7 cellular contexts compared by ENCODE assay signal in genomic region chr6:50128420-50129005, GRCh38.
DNase-seq lines count a peak whose midpoint lies in the region; ATAC-seq and TF ChIP-seq lines count a peak whose summit lies in the region.

No MANE protein-coding gene starts in this region.

- H3K9me3 ChIP-seq in neural progenitor cell (ENCODE audit: low read depth) (no peaks in the 10 kb centered on the region), aorta (ENCODE audit: control insufficient read depth, low read length) (no peaks in the 10 kb centered on the region)

- H4K20me1 ChIP-seq in neural progenitor cell (ENCODE audit: low read depth), result no peaks in the 10 kb centered on the region

- no peaks in the 10 kb centered on the region for H3K36me3 Mint-ChIP-seq in neural progenitor cell

- H3K36me3 ChIP-seq in neural progenitor cell (no peaks in the 10 kb centered on the region), aorta (ENCODE audit: control insufficient read depth in 1 of 2, insufficient read depth in 2 of 2, low read length in 1 of 2) (no peaks in the 10 kb centered on the region)

- no peaks in the 10 kb centered on the region for H3K79me2 ChIP-seq in neural progenitor cell (ENCODE audit: low read depth)

- TF ChIP-seq CTCF in GM10266 (IDR thresholded peaks at IDR 0.05; ENCODE audit: control insufficient read depth, insufficient read depth, low read depth, missing control alignments) (peak; percentile 29), neural progenitor cell (IDR thresholded peaks at IDR 0.05) (peak; percentile 72)

- H3K4me2 ChIP-seq in neural progenitor cell, result no peak overlapping the region

- no peak overlapping the region for H3K4me3 Mint-ChIP-seq in neural progenitor cell

- no peaks in the 10 kb centered on the region for H3K4me1 ChIP-seq in neural progenitor cell
- no peaks in the 10 kb centered on the region for H3K4me1 ChIP-seq in aorta (ENCODE audit: control insufficient read depth in 1 of 2, insufficient read depth in 2 of 2, low read length in 2 of 2)

- ATAC-seq in GM19397 (IDR thresholded peaks at IDR 0.05; ENCODE audit: unreplicated experiment) (no peak), aorta (ENCODE audit: low FRiP score) (no peak)

- no peaks in the 10 kb centered on the region for H3F3A ChIP-seq in neural progenitor cell (ENCODE audit: low read depth)

- H3K9me3 Mint-ChIP-seq in neural progenitor cell, result no peaks in the 10 kb centered on the region

- H3K27me3 ChIP-seq in neural progenitor cell, result no peaks in the 10 kb centered on the region
- no peaks in the 10 kb centered on the region for H3K27me3 ChIP-seq in aorta (ENCODE audit: control insufficient read depth in 1 of 2, insufficient read depth in 2 of 2, low read length in 1 of 2)

- WGBS in aorta, 2 donors, result 0 to 2% methylated on average over 2 of the region's 2 CpGs

- no peak overlapping the region for H3K27ac Mint-ChIP-seq in neural progenitor cell

- H2AFZ ChIP-seq in neural progenitor cell (replicated peaks), result no peak overlapping the region

- DNase-seq in GM10266 (ENCODE audit: extremely low spot score) (no peak), NCI-H1105 (lab: John Stamatoyannopoulos, UW) (peak; percentile 17), cerebellar cortex (ENCODE audit: low spot score) (peak; percentile 20), neural progenitor cell (ENCODE audit: low spot score) (peak; percentile 20), activated T-cell treated with anti-CD3 and anti-CD28 coated beads for 4 hours (no peak), aorta (no peak)

- H3K4me3 ChIP-seq in neural progenitor cell, result no peak overlapping the region
- no peak overlapping the region for H3K4me3 ChIP-seq in aorta (ENCODE audit: low read length in 2 of 2)

- H3K9ac ChIP-seq in neural progenitor cell, result no peak overlapping the region

- no peaks in the 10 kb centered on the region for H3K4me1 Mint-ChIP-seq in neural progenitor cell

- H3K27ac ChIP-seq in neural progenitor cell (no peak overlapping the region), aorta (ENCODE audit: low read depth in 1 of 2, low read length in 2 of 2) (no peak overlapping the region)

- intact Hi-C loops in aorta (cut with DNase I), result loop anchor here in 1 of 2 donors (10.0 kb wide), 1 partner anchor 476 kb away; no protein-coding TSS in a partner anchor

- peaks cover 2% of the 10 kb centered on the region for H3K27me3 Mint-ChIP-seq in neural progenitor cell (ENCODE audit: insufficient read depth, low read depth)

Comparison
In these comparisons a context has a peak if more than half of its experiments do, and no peak if none do; other contexts are left out.
1. DNase-seq: peak in NCI-H1105 (single experiment), cerebellar cortex (single experiment) and neural progenitor cell (single experiment); none in GM10266 (single experiment), activated T-cell treated with anti-CD3 and anti-CD28 coated beads for 4 hours (single experiment) and aorta (0 of 2).